In genomic region chr16:67919618-67920210, GRCh38 we compare ENCODE assay signal across 12 cellular contexts. TPM values are rescaled to one million over a fixed set of nuclear protein-coding genes. Genes with fewer than 3 reads are reported as not detected.
DNase-seq lines count a peak whose midpoint lies in the region; ATAC-seq and TF ChIP-seq lines count a peak whose summit lies in the region.
"Had no signal": no experiment of that assay in that cellular context is flagged by ENCODE, and none has a peak within 500 bp of the region (broad histone marks: within the 10 kb centered on the region; RNA-seq: fewer than 3 reads in every experiment).

No MANE protein-coding gene starts in this region.

- H4K20me1 ChIP-seq in GM23338 (replicated peaks; ENCODE audit: insufficient read depth) (no peaks in the 10 kb centered on the region; the same call in 1 of the 2 replicates), neural progenitor cell (ENCODE audit: low read depth) (peaks cover 63% of the 10 kb centered on the region)

- H3K9me2 ChIP-seq in GM23338 (ENCODE audit: insufficient read depth): no peaks in the 10 kb centered on the region

- TF ChIP-seq CTCF in GM23338 (conservative IDR thresholded peaks at IDR 0.05; ENCODE audit: low read depth in 2 of 2) (peak in 1 of 2 experiments; percentile 49; a peak in 2 of 4 replicates), progenitor cell of endocrine pancreas (IDR thresholded peaks at IDR 0.05; ENCODE audit: unreplicated experiment) (no peak), neural progenitor cell (IDR thresholded peaks at IDR 0.05) (no peak)

- no peaks in the 10 kb centered on the region for H3K27me3 Mint-ChIP-seq in activated naive CD8-positive, alpha-beta T cell
- H3K27me3 Mint-ChIP-seq in activated naive CD8-positive, alpha-beta T cell treated with anti-CD3 and anti-CD28 coated beads, Interleukin-2, amount 50 U/mL, for 24 hours: no peaks in the 10 kb centered on the region
- H3K27me3 Mint-ChIP-seq in GM23338 (ENCODE audit: insufficient read depth, low read depth, poor library complexity) (peaks cover 5% of the 10 kb centered on the region), progenitor cell of endocrine pancreas (no peaks in the 10 kb centered on the region), neural progenitor cell (ENCODE audit: insufficient read depth, low read depth) (peaks cover 4% of the 10 kb centered on the region)
- no peaks in the 10 kb centered on the region for H3K27me3 Mint-ChIP-seq in activated T-helper 1 cell treated with anti-CD3 and anti-CD28 coated beads, Interleukin-12 subunit alpha, Interleukin-12 subunit beta, Interleukin-2, Interleukin-4 antibody, amounts not matched to agents 30 ng/mL and 10 ng/mL and 1 ng/mL, durations not matched to agents 14 hours and 24 hours and 36 hours (ENCODE audit: insufficient read depth)
- H3K27me3 Mint-ChIP-seq: activated CD4-positive, alpha-beta memory T cell treated with anti-CD3 and anti-CD28 coated beads for 36 hours had no signal

- intact Hi-C loops in activated T-helper 1 cell treated with anti-CD3 and anti-CD28 coated beads, Interleukin-12 subunit alpha, Interleukin-12 subunit beta, Interleukin-2, Interleukin-4 antibody, amounts not matched to agents 30 ng/mL and 10 ng/mL and 1 ng/mL, durations not matched to agents 14 hours and 24 hours and 36 hours (cut with micrococcal nuclease): loop anchor here (1.0 to 2.0 kb wide), 2 partner anchors 27 to 103 kb away; partner anchors contain the start of gene PSKH1

- H3K4me3 ChIP-seq in GM23338: no peak overlapping the region
- H3K4me3 ChIP-seq in neural progenitor cell: no peak overlapping the region
- H3K4me3 ChIP-seq: upper lobe of left lung had no signal

- H3K9ac ChIP-seq in neural progenitor cell: no peak overlapping the region

- H3F3A ChIP-seq in GM23338 (replicated peaks; ENCODE audit: low read depth): no peaks in the 10 kb centered on the region
- no peaks in the 10 kb centered on the region for H3F3A ChIP-seq in neural progenitor cell (ENCODE audit: low read depth)

- H2AFZ ChIP-seq in GM23338 (no peak overlapping the region), neural progenitor cell (replicated peaks) (no peak overlapping the region)

- H3K36me3 ChIP-seq in GM23338 (ENCODE audit: insufficient read depth): no peaks in the 10 kb centered on the region
- H3K36me3 ChIP-seq in neural progenitor cell: no peaks in the 10 kb centered on the region

- no peak for DNase-seq in activated naive CD8-positive, alpha-beta T cell treated with anti-CD3 and anti-CD28 coated beads, Interleukin-2, amount 50 U/mL, for 24 hours
- DNase-seq in GM23338 (ENCODE audit: low spot score) (no peak), progenitor cell of endocrine pancreas (ENCODE audit: low spot score, unreplicated experiment) (no peak), neural progenitor cell (ENCODE audit: low spot score) (no peak), NCI-H2227 (lab: John Stamatoyannopoulos, UW; ENCODE audit: unreplicated experiment) (no peak)
- no peak for DNase-seq in activated T-helper 1 cell treated with anti-CD3 and anti-CD28 coated beads, Interleukin-12 subunit alpha, Interleukin-12 subunit beta, Interleukin-2, Interleukin-4 antibody, amounts not matched to agents 30 ng/mL and 10 ng/mL and 1 ng/mL, durations not matched to agents 14 hours and 24 hours and 36 hours (ENCODE audit: low spot score)
- no peak for DNase-seq in stimulated activated CD4-positive, alpha-beta T cell treated with anti-CD3 and anti-CD28 coated beads, Interleukin-1b, Interleukin-23, amount 100 ng/mL, for 48 hours
- DNase-seq: activated CD4-positive, alpha-beta memory T cell treated with anti-CD3 and anti-CD28 coated beads for 36 hours; central memory CD4-positive, alpha-beta T cell; upper lobe of left lung had no signal

- H3K27ac ChIP-seq in GM23338 (ENCODE audit: low read depth): no peak overlapping the region
- no peak overlapping the region for H3K27ac ChIP-seq in neural progenitor cell
- H3K27ac ChIP-seq: upper lobe of left lung had no signal

- H3K36me3 Mint-ChIP-seq in activated naive CD8-positive, alpha-beta T cell: peaks cover 8% of the 10 kb centered on the region
- peaks cover 5% of the 10 kb centered on the region for H3K36me3 Mint-ChIP-seq in activated naive CD8-positive, alpha-beta T cell treated with anti-CD3 and anti-CD28 coated beads, Interleukin-2, amount 50 U/mL, for 24 hours (ENCODE audit: low read depth)
- H3K36me3 Mint-ChIP-seq in GM23338 (ENCODE audit: low read depth) (peaks cover 4% of the 10 kb centered on the region; the same call in 2 of the 3 replicates), progenitor cell of endocrine pancreas (ENCODE audit: insufficient read depth) (peaks cover 3% of the 10 kb centered on the region), neural progenitor cell (peaks cover 4% of the 10 kb centered on the region)
- H3K36me3 Mint-ChIP-seq in activated T-helper 1 cell treated with anti-CD3 and anti-CD28 coated beads, Interleukin-12 subunit alpha, Interleukin-12 subunit beta, Interleukin-2, Interleukin-4 antibody, amounts not matched to agents 30 ng/mL and 10 ng/mL and 1 ng/mL, durations not matched to agents 14 hours and 24 hours and 36 hours (ENCODE audit: low read depth): peaks cover 6% of the 10 kb centered on the region
- H3K36me3 Mint-ChIP-seq: activated CD4-positive, alpha-beta memory T cell treated with anti-CD3 and anti-CD28 coated beads for 36 hours had no signal

- peak overlapping the region; percentile 3 for H3K27ac Mint-ChIP-seq in activated naive CD8-positive, alpha-beta T cell
- no peak overlapping the region for H3K27ac Mint-ChIP-seq in activated naive CD8-positive, alpha-beta T cell treated with anti-CD3 and anti-CD28 coated beads, Interleukin-2, amount 50 U/mL, for 24 hours
- H3K27ac Mint-ChIP-seq in GM23338 (peak overlapping the region; percentile 44; the same call in 1 of the 2 replicates), progenitor cell of endocrine pancreas (peak overlapping the region; percentile 71), neural progenitor cell (no peak overlapping the region)
- H3K27ac Mint-ChIP-seq in activated T-helper 1 cell treated with anti-CD3 and anti-CD28 coated beads, Interleukin-12 subunit alpha, Interleukin-12 subunit beta, Interleukin-2, Interleukin-4 antibody, amounts not matched to agents 30 ng/mL and 10 ng/mL and 1 ng/mL, durations not matched to agents 14 hours and 24 hours and 36 hours: peak overlapping the region; percentile 55
- H3K27ac Mint-ChIP-seq: activated CD4-positive, alpha-beta memory T cell treated with anti-CD3 and anti-CD28 coated beads for 36 hours had no signal

- H3K27me3 ChIP-seq in GM23338 (ENCODE audit: insufficient read depth) (no peaks in the 10 kb centered on the region), neural progenitor cell (no peaks in the 10 kb centered on the region)
- H3K27me3 ChIP-seq: upper lobe of left lung had no signal

- peaks cover 37% of the 10 kb centered on the region for H3K4me1 Mint-ChIP-seq in activated naive CD8-positive, alpha-beta T cell (ENCODE audit: low read depth)
- peaks cover 43% of the 10 kb centered on the region for H3K4me1 Mint-ChIP-seq in activated naive CD8-positive, alpha-beta T cell treated with anti-CD3 and anti-CD28 coated beads, Interleukin-2, amount 50 U/mL, for 24 hours
- H3K4me1 Mint-ChIP-seq in GM23338: peaks cover 24% of the 10 kb centered on the region
- H3K4me1 Mint-ChIP-seq in activated T-helper 1 cell treated with anti-CD3 and anti-CD28 coated beads, Interleukin-12 subunit alpha, Interleukin-12 subunit beta, Interleukin-2, Interleukin-4 antibody, amounts not matched to agents 30 ng/mL and 10 ng/mL and 1 ng/mL, durations not matched to agents 14 hours and 24 hours and 36 hours (ENCODE audit: low read depth): peaks cover 30% of the 10 kb centered on the region
- H3K4me1 Mint-ChIP-seq in progenitor cell of endocrine pancreas (ENCODE audit: low read depth): peaks cover 3% of the 10 kb centered on the region
- H3K4me1 Mint-ChIP-seq in neural progenitor cell: no peaks in the 10 kb centered on the region

- H3K9me3 Mint-ChIP-seq in activated naive CD8-positive, alpha-beta T cell (ENCODE audit: low read depth): no peaks in the 10 kb centered on the region
- H3K9me3 Mint-ChIP-seq in activated naive CD8-positive, alpha-beta T cell treated with anti-CD3 and anti-CD28 coated beads, Interleukin-2, amount 50 U/mL, for 24 hours: no peaks in the 10 kb centered on the region
- H3K9me3 Mint-ChIP-seq in GM23338 (no peaks in the 10 kb centered on the region), progenitor cell of endocrine pancreas (ENCODE audit: low read depth) (no peaks in the 10 kb centered on the region), neural progenitor cell (no peaks in the 10 kb centered on the region)
- H3K9me3 Mint-ChIP-seq in activated T-helper 1 cell treated with anti-CD3 and anti-CD28 coated beads, Interleukin-12 subunit alpha, Interleukin-12 subunit beta, Interleukin-2, Interleukin-4 antibody, amounts not matched to agents 30 ng/mL and 10 ng/mL and 1 ng/mL, durations not matched to agents 14 hours and 24 hours and 36 hours: no peaks in the 10 kb centered on the region
- H3K9me3 Mint-ChIP-seq: activated CD4-positive, alpha-beta memory T cell treated with anti-CD3 and anti-CD28 coated beads for 36 hours had no signal

- H3K79me2 ChIP-seq in GM23338 (replicated peaks; ENCODE audit: insufficient read depth) (no peaks in the 10 kb centered on the region), neural progenitor cell (ENCODE audit: low read depth) (no peaks in the 10 kb centered on the region)

- no peak overlapping the region for H3K4me2 ChIP-seq in GM23338
- no peak overlapping the region for H3K4me2 ChIP-seq in neural progenitor cell

- no peaks in the 10 kb centered on the region for H3K9me3 ChIP-seq in neural progenitor cell (ENCODE audit: low read depth)
- H3K9me3 ChIP-seq: upper lobe of left lung had no signal

- H3K4me1 ChIP-seq in GM23338 (ENCODE audit: insufficient read depth): peaks cover 13% of the 10 kb centered on the region
- H3K4me1 ChIP-seq in neural progenitor cell: no peaks in the 10 kb centered on the region

- no peak for ATAC-seq in activated naive CD8-positive, alpha-beta T cell treated with anti-CD3 and anti-CD28 coated beads, Interleukin-2, amount 50 U/mL, for 24 hours
- ATAC-seq in GM23338: no peak; the same call in 2 of the 3 replicates

- no peak overlapping the region for H3K4me3 Mint-ChIP-seq in activated naive CD8-positive, alpha-beta T cell
- H3K4me3 Mint-ChIP-seq in activated naive CD8-positive, alpha-beta T cell treated with anti-CD3 and anti-CD28 coated beads, Interleukin-2, amount 50 U/mL, for 24 hours: no peak overlapping the region
- H3K4me3 Mint-ChIP-seq in GM23338: no peak overlapping the region
- no peak overlapping the region for H3K4me3 Mint-ChIP-seq in activated T-helper 1 cell treated with anti-CD3 and anti-CD28 coated beads, Interleukin-12 subunit alpha, Interleukin-12 subunit beta, Interleukin-2, Interleukin-4 antibody, amounts not matched to agents 30 ng/mL and 10 ng/mL and 1 ng/mL, durations not matched to agents 14 hours and 24 hours and 36 hours
- H3K4me3 Mint-ChIP-seq in progenitor cell of endocrine pancreas (ENCODE audit: low read depth): no peak overlapping the region
- no peak overlapping the region for H3K4me3 Mint-ChIP-seq in neural progenitor cell
- H3K4me3 Mint-ChIP-seq: activated CD4-positive, alpha-beta memory T cell treated with anti-CD3 and anti-CD28 coated beads for 36 hours had no signal

RNA-seq across cellular contexts. Expression of gene CTRL, which starts 11.9 kb away (rescaled TPM):
- 1.6 and 8.0 TPM in 2 replicates for total RNA-seq in GM23338 (2014; rRNA removed; shearing (Covaris generic))
- polyA plus RNA-seq in GM23338 (2016; fragmentation: Nextera tagmentation; extraction: Ambion mirVana): 12.8 and 13.0 TPM in 2 replicates
- total RNA-seq in activated T-helper 1 cell treated with anti-CD3 and anti-CD28 coated beads, Interleukin-12 subunit alpha, Interleukin-12 subunit beta, Interleukin-2, Interleukin-4 antibody, amounts not matched to agents 30 ng/mL and 10 ng/mL and 1 ng/mL, durations not matched to agents 14 hours and 24 hours and 36 hours: 5.5 and 6.9 TPM in 2 replicates
- 0.57 and 2.2 TPM in 2 replicates for total RNA-seq in progenitor cell of endocrine pancreas
- total RNA-seq in neural progenitor cell (ENCODE audit: low replicate concordance): 0.40 and 0.45 TPM in 2 replicates

RNA-seq across cellular contexts. Expression of gene PSMB10, which starts 16.9 kb away (rescaled TPM):
- 27.5 and 35.0 TPM in 2 replicates for total RNA-seq in GM23338 (2014; rRNA removed; shearing (Covaris generic))
- polyA plus RNA-seq in GM23338 (2016; fragmentation: Nextera tagmentation; extraction: Ambion mirVana): 114 and 129 TPM in 2 replicates
- total RNA-seq in activated T-helper 1 cell treated with anti-CD3 and anti-CD28 coated beads, Interleukin-12 subunit alpha, Interleukin-12 subunit beta, Interleukin-2, Interleukin-4 antibody, amounts not matched to agents 30 ng/mL and 10 ng/mL and 1 ng/mL, durations not matched to agents 14 hours and 24 hours and 36 hours: 213 and 218 TPM in 2 replicates
- total RNA-seq in progenitor cell of endocrine pancreas: 9.8 and 10.6 TPM in 2 replicates
- 1.2 and 4.4 TPM in 2 replicates for total RNA-seq in neural progenitor cell (ENCODE audit: low replicate concordance)

RNA-seq across cellular contexts. Expression of gene LCAT, which starts 24.2 kb away (rescaled TPM):
- total RNA-seq in GM23338 (2014; rRNA removed; shearing (Covaris generic)): 17.6 and 18.9 TPM in 2 replicates
- 12.4 and 13.7 TPM in 2 replicates for polyA plus RNA-seq in GM23338 (2016; fragmentation: Nextera tagmentation; extraction: Ambion mirVana)
- 12.7 and 20.3 TPM in 2 replicates for total RNA-seq in activated T-helper 1 cell treated with anti-CD3 and anti-CD28 coated beads, Interleukin-12 subunit alpha, Interleukin-12 subunit beta, Interleukin-2, Interleukin-4 antibody, amounts not matched to agents 30 ng/mL and 10 ng/mL and 1 ng/mL, durations not matched to agents 14 hours and 24 hours and 36 hours
- total RNA-seq in progenitor cell of endocrine pancreas (31.9 and 32.1 TPM in 2 replicates), neural progenitor cell (ENCODE audit: low replicate concordance) (1.5 and 4.9 TPM in 2 replicates)

RNA-seq across cellular contexts. Expression of gene PSKH1, which starts 26.7 kb away (rescaled TPM):
- 22.1 and 23.9 TPM in 2 replicates for total RNA-seq in GM23338 (2014; rRNA removed; shearing (Covaris generic))
- 8.3 and 14.3 TPM in 2 replicates for polyA plus RNA-seq in GM23338 (2016; fragmentation: Nextera tagmentation; extraction: Ambion mirVana)
- 17.8 TPM in 2 replicates for total RNA-seq in activated T-helper 1 cell treated with anti-CD3 and anti-CD28 coated beads, Interleukin-12 subunit alpha, Interleukin-12 subunit beta, Interleukin-2, Interleukin-4 antibody, amounts not matched to agents 30 ng/mL and 10 ng/mL and 1 ng/mL, durations not matched to agents 14 hours and 24 hours and 36 hours
- total RNA-seq in progenitor cell of endocrine pancreas (42.8 and 45.0 TPM in 2 replicates), neural progenitor cell (ENCODE audit: low replicate concordance) (13.1 and 30.4 TPM in 2 replicates)

RNA-seq across cellular contexts. Expression of gene NRN1L, which starts 35.0 kb away (rescaled TPM):
- total RNA-seq in GM23338 (2014; rRNA removed; shearing (Covaris generic)): 13.8 and 14.0 TPM in 2 replicates
- polyA plus RNA-seq in GM23338 (2016; fragmentation: Nextera tagmentation; extraction: Ambion mirVana): 26.1 and 33.8 TPM in 2 replicates
- total RNA-seq in activated T-helper 1 cell treated with anti-CD3 and anti-CD28 coated beads, Interleukin-12 subunit alpha, Interleukin-12 subunit beta, Interleukin-2, Interleukin-4 antibody, amounts not matched to agents 30 ng/mL and 10 ng/mL and 1 ng/mL, durations not matched to agents 14 hours and 24 hours and 36 hours: 0.65 and 0.76 TPM in 2 replicates
- total RNA-seq in progenitor cell of endocrine pancreas (not detected in 2 replicates), neural progenitor cell (ENCODE audit: low replicate concordance) (0.54 and 2.0 TPM in 2 replicates)
- total RNA-seq: pulmonary artery endothelial cell had no signal

Comparison
In these comparisons a context has a peak if more than half of its experiments do, and no peak if none do; other contexts are left out.
1. H3K27ac Mint-ChIP-seq: peak in activated naive CD8-positive, alpha-beta T cell (single experiment), GM23338 (single experiment), activated T-helper 1 cell treated with anti-CD3 and anti-CD28 coated beads, Interleukin-12 subunit alpha, Interleukin-12 subunit beta, Interleukin-2, Interleukin-4 antibody, amounts not matched to agents 30 ng/mL and 10 ng/mL and 1 ng/mL, durations not matched to agents 14 hours and 24 hours and 36 hours (single experiment) and progenitor cell of endocrine pancreas (single experiment); none in activated naive CD8-positive, alpha-beta T cell treated with anti-CD3 and anti-CD28 coated beads, Interleukin-2, amount 50 U/mL, for 24 hours (single experiment) and neural progenitor cell (single experiment).